Comparison of ENCODE assay signal across 1 cellular context in the genomic region with DNA sequence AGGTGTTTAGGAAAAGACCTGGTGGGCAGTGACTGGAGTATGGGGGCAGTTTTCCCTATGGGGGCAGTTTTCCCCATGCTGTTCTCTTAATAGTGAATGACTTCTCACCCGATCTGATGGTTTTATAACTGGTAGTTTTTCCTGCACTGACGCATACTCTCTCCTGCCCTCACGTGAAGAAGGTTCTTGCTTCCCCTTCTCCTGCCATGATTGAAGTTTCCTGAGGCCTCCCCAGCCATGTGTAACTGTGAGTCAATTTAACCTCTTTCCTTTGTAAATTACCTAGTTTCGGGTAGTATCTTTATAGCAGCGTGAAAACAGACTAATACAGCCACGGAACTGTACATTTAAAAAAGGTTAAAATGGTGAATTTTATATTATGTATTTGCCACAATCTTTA.
A peak's percentile ranks its signal among the peaks of the same experiment; 100 is the strongest.
TF ChIP-seq lines count a peak whose summit lies in the region.

No MANE protein-coding gene starts in this region.

TF ChIP-seq in GM12878, 131 proteins besides CTCF, POLR2A, EP300 and RAD21:
- TF ChIP-seq RBBP5 (conservative IDR thresholded peaks at IDR 0.05) (no peak), SMC3 (IDR thresholded peaks at IDR 0.05; ENCODE audit: borderline replicate concordance, low read length) (no peak), RFX5 (IDR thresholded peaks at IDR 0.05; ENCODE audit: low read depth, low read length) (no peak), BHLHE40 (IDR thresholded peaks at IDR 0.05; ENCODE audit: borderline replicate concordance in 1 of 2, low read depth in 2 of 2, low read length in 1 of 2) (peak; percentile 36 to 43; a peak in 1 of 4 replicates)
